16 cellular contexts compared by ENCODE assay signal in genomic region chr14:58061581-58061980, GRCh38.
"Had no signal": no experiment of that assay in that cellular context is flagged by ENCODE, and none has a peak within 500 bp of the region (broad histone marks: within the 10 kb centered on the region; RNA-seq: fewer than 3 reads in every experiment).

No MANE protein-coding gene starts in this region.

- H3K27ac Mint-ChIP-seq: mesothelial cell of epicardium had no signal

- H3K27ac ChIP-seq: coronary artery, dorsolateral prefrontal cortex, esophagus muscularis mucosa, foreskin keratinocyte, gastroesophageal sphincter, heart right ventricle, left lung, lower lobe of right lung had no signal

- ATAC-seq: foreskin keratinocyte, gastroesophageal sphincter, heart right ventricle, left cardiac atrium, left lung, left ventricle myocardium superior, lower lobe of right lung had no signal

- H3K4me1 Mint-ChIP-seq: mesothelial cell of epicardium had no signal

- H3K4me3 Mint-ChIP-seq: mesothelial cell of epicardium had no signal

- H3K36me3 Mint-ChIP-seq: mesothelial cell of epicardium had no signal

- H3K9me3 Mint-ChIP-seq: mesothelial cell of epicardium had no signal

- DNase-seq: dermis blood vessel endothelial cell; dorsolateral prefrontal cortex; effector CD4-positive, alpha-beta T cell; effector memory CD4-positive, alpha-beta T cell; foreskin keratinocyte; heart right ventricle; hippocampal formation; left cardiac atrium; left lung; left ventricle myocardium superior; lower lobe of right lung; mesenchymal stem cell had no signal
